Comparison of ENCODE assay signal across 20 cellular contexts in the genomic region with DNA sequence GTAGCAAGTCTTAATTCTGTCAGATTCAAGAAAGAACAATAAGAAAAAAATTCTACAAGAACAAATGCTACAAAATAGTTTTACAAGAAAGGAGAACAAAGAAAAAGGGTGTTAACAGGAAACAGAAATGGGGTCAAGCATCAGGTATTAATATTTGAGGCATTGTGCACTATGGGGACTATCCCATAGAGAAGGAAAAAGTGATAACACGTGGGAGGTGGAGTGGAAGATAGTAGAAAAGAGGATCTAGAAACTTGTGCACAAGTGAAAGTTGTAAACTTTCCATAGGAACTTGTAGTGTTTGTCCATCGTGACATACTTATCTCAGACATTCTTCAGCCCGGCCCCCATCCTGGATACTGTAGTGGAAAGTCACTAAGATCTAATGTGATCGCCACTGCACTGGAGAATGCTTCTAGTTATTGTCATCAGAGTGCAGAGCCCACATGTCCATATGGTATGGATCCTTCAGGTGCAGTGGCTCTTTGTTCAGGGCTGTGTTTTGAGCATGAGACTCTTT.
"Had no signal": no experiment of that assay in that cellular context is flagged by ENCODE, and none has a peak within 500 bp of the region (broad histone marks: within the 10 kb centered on the region; RNA-seq: fewer than 3 reads in every experiment).

No MANE protein-coding gene starts in this region.

- DNase-seq: effector memory CD8-positive, alpha-beta T cell; gastrocnemius medialis; heart right ventricle; hypothalamus; kidney glomerular epithelial cell; mammary epithelial cell; mucosa of descending colon; natural killer cell; posterior cingulate gyrus; sigmoid colon; stimulated activated naive CD8-positive, alpha-beta T cell treated with anti-CD3 and anti-CD28 coated beads, Interleukin-15, Interleukin-2, amounts not matched to agents 100 U/mL and 50 U/mL, for 24 hours; tibial artery; upper lobe of right lung had no signal

- H3K4me1 ChIP-seq: gastrocnemius medialis had no signal

- H3K36me3 Mint-ChIP-seq: natural killer cell had no signal

- ATAC-seq: effector memory CD8-positive, alpha-beta T cell; gastrocnemius medialis; heart right ventricle; mucosa of descending colon; natural killer cell; stimulated activated naive CD8-positive, alpha-beta T cell treated with anti-CD3 and anti-CD28 coated beads, Interleukin-15, Interleukin-2, amounts not matched to agents 100 U/mL and 50 U/mL, for 24 hours; upper lobe of right lung had no signal

- H3K27ac ChIP-seq: epithelial cell of prostate, esophagus muscularis mucosa, gastrocnemius medialis, heart right ventricle, right atrium auricular region, sigmoid colon, skin epidermis, tibial artery, upper lobe of right lung, vagina had no signal

- H3K36me3 ChIP-seq: esophagus muscularis mucosa, gastrocnemius medialis, heart right ventricle, right atrium auricular region, sigmoid colon, tibial artery, upper lobe of right lung, vagina had no signal

- H3K9me3 Mint-ChIP-seq: effector memory CD8-positive, alpha-beta T cell; natural killer cell; neural crest cell had no signal

- H3K27me3 ChIP-seq: gastrocnemius medialis, right atrium auricular region, sigmoid colon, upper lobe of right lung, vagina had no signal

- H3K27ac Mint-ChIP-seq: dendritic cell treated with granulocyte-macrophage colony-stimulating factor and Interleukin-4, amounts not matched to agents 40 ng/mL and 50 ng/mL, for 4 days; effector memory CD8-positive, alpha-beta T cell; natural killer cell had no signal

- H3K4me3 ChIP-seq: esophagus muscularis mucosa, gastrocnemius medialis, heart right ventricle, mucosa of descending colon, right atrium auricular region, sigmoid colon, skin epidermis, tibial artery, upper lobe of right lung, vagina had no signal

- H3K4me3 Mint-ChIP-seq: dendritic cell treated with granulocyte-macrophage colony-stimulating factor and Interleukin-4, amounts not matched to agents 40 ng/mL and 50 ng/mL, for 4 days; effector memory CD8-positive, alpha-beta T cell; natural killer cell; neural crest cell had no signal

- H3K9me3 ChIP-seq: esophagus muscularis mucosa, gastrocnemius medialis, mucosa of descending colon, right atrium auricular region, sigmoid colon, tibial artery, upper lobe of right lung, vagina had no signal
